Comparison of ENCODE assay signal across 1 cellular context in the genomic region with DNA sequence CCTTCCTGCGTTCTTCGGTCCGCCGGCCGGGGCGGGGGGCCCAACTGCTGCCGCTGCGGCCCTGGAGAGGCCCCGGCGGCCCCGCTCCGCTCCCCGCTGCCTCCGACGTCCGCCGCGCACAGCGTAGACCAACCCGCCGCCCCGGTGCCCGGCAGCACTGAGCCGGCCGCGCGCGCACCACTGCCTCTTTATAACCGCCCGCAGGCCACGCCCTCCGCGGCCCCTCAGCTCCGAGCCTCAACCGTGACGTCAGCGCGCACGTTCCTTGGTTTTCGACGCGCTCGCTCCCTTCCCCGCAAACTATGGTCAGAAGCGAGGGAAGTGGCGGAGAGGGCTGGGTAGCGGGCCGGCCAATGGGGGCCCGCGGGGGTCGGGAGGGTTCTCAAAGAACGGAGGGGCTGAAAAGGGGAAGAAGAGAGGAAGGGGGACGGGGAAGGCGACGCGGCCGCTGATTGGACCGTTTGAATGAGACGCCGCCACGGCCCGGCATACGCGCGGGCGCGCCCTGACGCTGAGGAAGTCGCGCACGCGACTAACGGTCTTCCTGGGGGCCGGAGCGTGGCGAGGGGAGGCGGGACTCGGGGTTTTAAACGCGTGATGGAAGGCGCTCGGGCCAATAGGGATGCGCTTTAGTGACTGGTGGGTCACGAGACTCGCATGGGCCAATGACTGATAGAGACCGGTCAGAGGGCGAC.
TF ChIP-seq lines count a peak whose summit lies in the region.

A gene (minus strand): TSS at position 164 of the 695 bp plus-strand sequence. CDS start 199 bp downstream, outside the sequence.

TF ChIP-seq in HepG2, 621 proteins besides CTCF, POLR2A, EP300 and RAD21 (continued from another document and continues in another):
- TF ChIP-seq, protein P1, sequence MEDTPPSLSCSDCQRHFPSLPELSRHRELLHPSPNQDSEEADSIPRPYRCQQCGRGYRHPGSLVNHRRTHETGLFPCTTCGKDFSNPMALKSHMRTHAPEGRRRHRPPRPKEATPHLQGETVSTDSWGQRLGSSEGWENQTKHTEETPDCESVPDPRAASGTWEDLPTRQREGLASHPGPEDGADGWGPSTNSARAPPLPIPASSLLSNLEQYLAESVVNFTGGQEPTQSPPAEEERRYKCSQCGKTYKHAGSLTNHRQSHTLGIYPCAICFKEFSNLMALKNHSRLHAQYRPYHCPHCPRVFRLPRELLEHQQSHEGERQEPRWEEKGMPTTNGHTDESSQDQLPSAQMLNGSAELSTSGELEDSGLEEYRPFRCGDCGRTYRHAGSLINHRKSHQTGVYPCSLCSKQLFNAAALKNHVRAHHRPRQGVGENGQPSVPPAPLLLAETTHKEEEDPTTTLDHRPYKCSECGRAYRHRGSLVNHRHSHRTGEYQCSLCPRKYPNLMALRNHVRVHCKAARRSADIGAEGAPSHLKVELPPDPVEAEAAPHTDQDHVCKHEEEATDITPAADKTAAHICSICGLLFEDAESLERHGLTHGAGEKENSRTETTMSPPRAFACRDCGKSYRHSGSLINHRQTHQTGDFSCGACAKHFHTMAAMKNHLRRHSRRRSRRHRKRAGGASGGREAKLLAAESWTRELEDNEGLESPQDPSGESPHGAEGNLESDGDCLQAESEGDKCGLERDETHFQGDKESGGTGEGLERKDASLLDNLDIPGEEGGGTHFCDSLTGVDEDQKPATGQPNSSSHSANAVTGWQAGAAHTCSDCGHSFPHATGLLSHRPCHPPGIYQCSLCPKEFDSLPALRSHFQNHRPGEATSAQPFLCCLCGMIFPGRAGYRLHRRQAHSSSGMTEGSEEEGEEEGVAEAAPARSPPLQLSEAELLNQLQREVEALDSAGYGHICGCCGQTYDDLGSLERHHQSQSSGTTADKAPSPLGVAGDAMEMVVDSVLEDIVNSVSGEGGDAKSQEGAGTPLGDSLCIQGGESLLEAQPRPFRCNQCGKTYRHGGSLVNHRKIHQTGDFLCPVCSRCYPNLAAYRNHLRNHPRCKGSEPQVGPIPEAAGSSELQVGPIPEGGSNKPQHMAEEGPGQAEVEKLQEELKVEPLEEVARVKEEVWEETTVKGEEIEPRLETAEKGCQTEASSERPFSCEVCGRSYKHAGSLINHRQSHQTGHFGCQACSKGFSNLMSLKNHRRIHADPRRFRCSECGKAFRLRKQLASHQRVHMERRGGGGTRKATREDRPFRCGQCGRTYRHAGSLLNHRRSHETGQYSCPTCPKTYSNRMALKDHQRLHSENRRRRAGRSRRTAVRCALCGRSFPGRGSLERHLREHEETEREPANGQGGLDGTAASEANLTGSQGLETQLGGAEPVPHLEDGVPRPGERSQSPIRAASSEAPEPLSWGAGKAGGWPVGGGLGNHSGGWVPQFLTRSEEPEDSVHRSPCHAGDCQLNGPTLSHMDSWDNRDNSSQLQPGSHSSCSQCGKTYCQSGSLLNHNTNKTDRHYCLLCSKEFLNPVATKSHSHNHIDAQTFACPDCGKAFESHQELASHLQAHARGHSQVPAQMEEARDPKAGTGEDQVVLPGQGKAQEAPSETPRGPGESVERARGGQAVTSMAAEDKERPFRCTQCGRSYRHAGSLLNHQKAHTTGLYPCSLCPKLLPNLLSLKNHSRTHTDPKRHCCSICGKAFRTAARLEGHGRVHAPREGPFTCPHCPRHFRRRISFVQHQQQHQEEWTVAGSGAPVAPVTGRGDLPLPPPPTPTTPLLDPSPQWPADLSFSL (CRISPR knock-in tag; IDR thresholded peaks at IDR 0.05) = no peak
- TF ChIP-seq HNRNPH1 (optimal IDR thresholded peaks at IDR 0.05; ENCODE audit: low read depth, low read length) (no peak), ZNF841 (CRISPR knock-in tag; IDR thresholded peaks at IDR 0.05; ENCODE audit: borderline replicate concordance) (0 out of 2 replicates have a peak, but pooled peaks have one; percentile 49), ZNF782 (CRISPR knock-in tag; IDR thresholded peaks at IDR 0.05; ENCODE audit: borderline replicate concordance) (peak; percentile 71; the same call in 1 of the 2 replicates), ZFAT (CRISPR knock-in tag; conservative IDR thresholded peaks at IDR 0.05) (no peak), ZNF550 (CRISPR knock-in tag; IDR thresholded peaks at IDR 0.05; ENCODE audit: borderline replicate concordance) (no peak), NFATC3 (CRISPR knock-in tag; IDR thresholded peaks at IDR 0.05) (no peak), JUND (CRISPR knock-in tag; IDR thresholded peaks at IDR 0.05) (peak; percentile 52; the same call in 1 of the 2 replicates), FOXK2 (IDR thresholded peaks at IDR 0.05) (no peak), RAD51 (IDR thresholded peaks at IDR 0.05; ENCODE audit: borderline replicate concordance) (peak; percentile 36; the same call in 1 of the 2 replicates), ZNF234 (CRISPR knock-in tag; conservative IDR thresholded peaks at IDR 0.05) (peak; percentile 43; the same call in 1 of the 2 replicates), SRY (CRISPR knock-in tag; IDR thresholded peaks at IDR 0.05) (peak; percentile 37; the same call in 1 of the 2 replicates), BORCS8-MEF2B (CRISPR knock-in tag; IDR thresholded peaks at IDR 0.05) (peak; percentile 69), DNMT3B (CRISPR knock-in tag; conservative IDR thresholded peaks at IDR 0.05) (no peak), SPEN (CRISPR knock-in tag; IDR thresholded peaks at IDR 0.05; ENCODE audit: low read depth) (no peak; the same call in none of the 2 replicates), YEATS4 (CRISPR knock-in tag; IDR thresholded peaks at IDR 0.05; ENCODE audit: borderline replicate concordance) (peak; percentile 47; the same call in 1 of the 2 replicates), JDP2 (CRISPR knock-in tag; IDR thresholded peaks at IDR 0.05; ENCODE audit: borderline replicate concordance) (no peak), ZNF766 (CRISPR knock-in tag; IDR thresholded peaks at IDR 0.05; ENCODE audit: borderline replicate concordance) (no peak)
- TF ChIP-seq, protein P2, sequence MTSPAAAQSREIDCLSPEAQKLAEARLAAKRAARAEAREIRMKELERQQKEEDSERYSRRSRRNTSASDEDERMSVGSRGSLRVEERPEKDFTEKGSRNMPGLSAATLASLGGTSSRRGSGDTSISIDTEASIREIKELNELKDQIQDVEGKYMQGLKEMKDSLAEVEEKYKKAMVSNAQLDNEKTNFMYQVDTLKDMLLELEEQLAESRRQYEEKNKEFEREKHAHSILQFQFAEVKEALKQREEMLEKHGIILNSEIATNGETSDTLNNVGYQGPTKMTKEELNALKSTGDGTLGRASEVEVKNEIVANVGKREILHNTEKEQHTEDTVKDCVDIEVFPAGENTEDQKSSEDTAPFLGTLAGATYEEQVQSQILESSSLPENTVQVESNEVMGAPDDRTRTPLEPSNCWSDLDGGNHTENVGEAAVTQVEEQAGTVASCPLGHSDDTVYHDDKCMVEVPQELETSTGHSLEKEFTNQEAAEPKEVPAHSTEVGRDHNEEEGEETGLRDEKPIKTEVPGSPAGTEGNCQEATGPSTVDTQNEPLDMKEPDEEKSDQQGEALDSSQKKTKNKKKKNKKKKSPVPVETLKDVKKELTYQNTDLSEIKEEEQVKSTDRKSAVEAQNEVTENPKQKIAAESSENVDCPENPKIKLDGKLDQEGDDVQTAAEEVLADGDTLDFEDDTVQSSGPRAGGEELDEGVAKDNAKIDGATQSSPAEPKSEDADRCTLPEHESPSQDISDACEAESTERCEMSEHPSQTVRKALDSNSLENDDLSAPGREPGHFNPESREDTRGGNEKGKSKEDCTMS (CRISPR knock-in tag; conservative IDR thresholded peaks at IDR 0.05) = no peak
- TF ChIP-seq, protein P3, sequence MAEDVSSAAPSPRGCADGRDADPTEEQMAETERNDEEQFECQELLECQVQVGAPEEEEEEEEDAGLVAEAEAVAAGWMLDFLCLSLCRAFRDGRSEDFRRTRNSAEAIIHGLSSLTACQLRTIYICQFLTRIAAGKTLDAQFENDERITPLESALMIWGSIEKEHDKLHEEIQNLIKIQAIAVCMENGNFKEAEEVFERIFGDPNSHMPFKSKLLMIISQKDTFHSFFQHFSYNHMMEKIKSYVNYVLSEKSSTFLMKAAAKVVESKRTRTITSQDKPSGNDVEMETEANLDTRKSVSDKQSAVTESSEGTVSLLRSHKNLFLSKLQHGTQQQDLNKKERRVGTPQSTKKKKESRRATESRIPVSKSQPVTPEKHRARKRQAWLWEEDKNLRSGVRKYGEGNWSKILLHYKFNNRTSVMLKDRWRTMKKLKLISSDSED (CRISPR knock-in tag; IDR thresholded peaks at IDR 0.05) = no peak
- TF ChIP-seq, protein P4, sequence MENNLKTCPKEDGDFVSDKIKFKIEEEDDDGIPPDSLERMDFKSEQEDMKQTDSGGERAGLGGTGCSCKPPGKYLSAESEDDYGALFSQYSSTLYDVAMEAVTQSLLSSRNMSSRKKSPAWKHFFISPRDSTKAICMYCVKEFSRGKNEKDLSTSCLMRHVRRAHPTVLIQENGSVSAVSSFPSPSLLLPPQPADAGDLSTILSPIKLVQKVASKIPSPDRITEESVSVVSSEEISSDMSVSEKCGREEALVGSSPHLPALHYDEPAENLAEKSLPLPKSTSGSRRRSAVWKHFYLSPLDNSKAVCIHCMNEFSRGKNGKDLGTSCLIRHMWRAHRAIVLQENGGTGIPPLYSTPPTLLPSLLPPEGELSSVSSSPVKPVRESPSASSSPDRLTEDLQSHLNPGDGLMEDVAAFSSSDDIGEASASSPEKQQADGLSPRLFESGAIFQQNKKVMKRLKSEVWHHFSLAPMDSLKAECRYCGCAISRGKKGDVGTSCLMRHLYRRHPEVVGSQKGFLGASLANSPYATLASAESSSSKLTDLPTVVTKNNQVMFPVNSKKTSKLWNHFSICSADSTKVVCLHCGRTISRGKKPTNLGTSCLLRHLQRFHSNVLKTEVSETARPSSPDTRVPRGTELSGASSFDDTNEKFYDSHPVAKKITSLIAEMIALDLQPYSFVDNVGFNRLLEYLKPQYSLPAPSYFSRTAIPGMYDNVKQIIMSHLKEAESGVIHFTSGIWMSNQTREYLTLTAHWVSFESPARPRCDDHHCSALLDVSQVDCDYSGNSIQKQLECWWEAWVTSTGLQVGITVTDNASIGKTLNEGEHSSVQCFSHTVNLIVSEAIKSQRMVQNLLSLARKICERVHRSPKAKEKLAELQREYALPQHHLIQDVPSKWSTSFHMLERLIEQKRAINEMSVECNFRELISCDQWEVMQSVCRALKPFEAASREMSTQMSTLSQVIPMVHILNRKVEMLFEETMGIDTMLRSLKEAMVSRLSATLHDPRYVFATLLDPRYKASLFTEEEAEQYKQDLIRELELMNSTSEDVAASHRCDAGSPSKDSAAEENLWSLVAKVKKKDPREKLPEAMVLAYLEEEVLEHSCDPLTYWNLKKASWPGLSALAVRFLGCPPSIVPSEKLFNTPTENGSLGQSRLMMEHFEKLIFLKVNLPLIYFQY (CRISPR knock-in tag; IDR thresholded peaks at IDR 0.05; ENCODE audit: borderline replicate concordance) = no peak
- TF ChIP-seq, protein P5, sequence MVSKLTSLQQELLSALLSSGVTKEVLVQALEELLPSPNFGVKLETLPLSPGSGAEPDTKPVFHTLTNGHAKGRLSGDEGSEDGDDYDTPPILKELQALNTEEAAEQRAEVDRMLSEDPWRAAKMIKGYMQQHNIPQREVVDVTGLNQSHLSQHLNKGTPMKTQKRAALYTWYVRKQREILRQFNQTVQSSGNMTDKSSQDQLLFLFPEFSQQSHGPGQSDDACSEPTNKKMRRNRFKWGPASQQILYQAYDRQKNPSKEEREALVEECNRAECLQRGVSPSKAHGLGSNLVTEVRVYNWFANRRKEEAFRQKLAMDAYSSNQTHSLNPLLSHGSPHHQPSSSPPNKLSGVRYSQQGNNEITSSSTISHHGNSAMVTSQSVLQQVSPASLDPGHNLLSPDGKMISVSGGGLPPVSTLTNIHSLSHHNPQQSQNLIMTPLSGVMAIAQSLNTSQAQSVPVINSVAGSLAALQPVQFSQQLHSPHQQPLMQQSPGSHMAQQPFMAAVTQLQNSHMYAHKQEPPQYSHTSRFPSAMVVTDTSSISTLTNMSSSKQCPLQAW (CRISPR knock-in tag; IDR thresholded peaks at IDR 0.05) = peak; percentile 63; the same call in 1 of the 2 replicates
- TF ChIP-seq, protein P6, sequence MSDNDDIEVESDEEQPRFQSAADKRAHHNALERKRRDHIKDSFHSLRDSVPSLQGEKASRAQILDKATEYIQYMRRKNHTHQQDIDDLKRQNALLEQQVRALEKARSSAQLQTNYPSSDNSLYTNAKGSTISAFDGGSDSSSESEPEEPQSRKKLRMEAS (IDR thresholded peaks at IDR 0.05) = peak; percentile 96
- TF ChIP-seq, protein P7, sequence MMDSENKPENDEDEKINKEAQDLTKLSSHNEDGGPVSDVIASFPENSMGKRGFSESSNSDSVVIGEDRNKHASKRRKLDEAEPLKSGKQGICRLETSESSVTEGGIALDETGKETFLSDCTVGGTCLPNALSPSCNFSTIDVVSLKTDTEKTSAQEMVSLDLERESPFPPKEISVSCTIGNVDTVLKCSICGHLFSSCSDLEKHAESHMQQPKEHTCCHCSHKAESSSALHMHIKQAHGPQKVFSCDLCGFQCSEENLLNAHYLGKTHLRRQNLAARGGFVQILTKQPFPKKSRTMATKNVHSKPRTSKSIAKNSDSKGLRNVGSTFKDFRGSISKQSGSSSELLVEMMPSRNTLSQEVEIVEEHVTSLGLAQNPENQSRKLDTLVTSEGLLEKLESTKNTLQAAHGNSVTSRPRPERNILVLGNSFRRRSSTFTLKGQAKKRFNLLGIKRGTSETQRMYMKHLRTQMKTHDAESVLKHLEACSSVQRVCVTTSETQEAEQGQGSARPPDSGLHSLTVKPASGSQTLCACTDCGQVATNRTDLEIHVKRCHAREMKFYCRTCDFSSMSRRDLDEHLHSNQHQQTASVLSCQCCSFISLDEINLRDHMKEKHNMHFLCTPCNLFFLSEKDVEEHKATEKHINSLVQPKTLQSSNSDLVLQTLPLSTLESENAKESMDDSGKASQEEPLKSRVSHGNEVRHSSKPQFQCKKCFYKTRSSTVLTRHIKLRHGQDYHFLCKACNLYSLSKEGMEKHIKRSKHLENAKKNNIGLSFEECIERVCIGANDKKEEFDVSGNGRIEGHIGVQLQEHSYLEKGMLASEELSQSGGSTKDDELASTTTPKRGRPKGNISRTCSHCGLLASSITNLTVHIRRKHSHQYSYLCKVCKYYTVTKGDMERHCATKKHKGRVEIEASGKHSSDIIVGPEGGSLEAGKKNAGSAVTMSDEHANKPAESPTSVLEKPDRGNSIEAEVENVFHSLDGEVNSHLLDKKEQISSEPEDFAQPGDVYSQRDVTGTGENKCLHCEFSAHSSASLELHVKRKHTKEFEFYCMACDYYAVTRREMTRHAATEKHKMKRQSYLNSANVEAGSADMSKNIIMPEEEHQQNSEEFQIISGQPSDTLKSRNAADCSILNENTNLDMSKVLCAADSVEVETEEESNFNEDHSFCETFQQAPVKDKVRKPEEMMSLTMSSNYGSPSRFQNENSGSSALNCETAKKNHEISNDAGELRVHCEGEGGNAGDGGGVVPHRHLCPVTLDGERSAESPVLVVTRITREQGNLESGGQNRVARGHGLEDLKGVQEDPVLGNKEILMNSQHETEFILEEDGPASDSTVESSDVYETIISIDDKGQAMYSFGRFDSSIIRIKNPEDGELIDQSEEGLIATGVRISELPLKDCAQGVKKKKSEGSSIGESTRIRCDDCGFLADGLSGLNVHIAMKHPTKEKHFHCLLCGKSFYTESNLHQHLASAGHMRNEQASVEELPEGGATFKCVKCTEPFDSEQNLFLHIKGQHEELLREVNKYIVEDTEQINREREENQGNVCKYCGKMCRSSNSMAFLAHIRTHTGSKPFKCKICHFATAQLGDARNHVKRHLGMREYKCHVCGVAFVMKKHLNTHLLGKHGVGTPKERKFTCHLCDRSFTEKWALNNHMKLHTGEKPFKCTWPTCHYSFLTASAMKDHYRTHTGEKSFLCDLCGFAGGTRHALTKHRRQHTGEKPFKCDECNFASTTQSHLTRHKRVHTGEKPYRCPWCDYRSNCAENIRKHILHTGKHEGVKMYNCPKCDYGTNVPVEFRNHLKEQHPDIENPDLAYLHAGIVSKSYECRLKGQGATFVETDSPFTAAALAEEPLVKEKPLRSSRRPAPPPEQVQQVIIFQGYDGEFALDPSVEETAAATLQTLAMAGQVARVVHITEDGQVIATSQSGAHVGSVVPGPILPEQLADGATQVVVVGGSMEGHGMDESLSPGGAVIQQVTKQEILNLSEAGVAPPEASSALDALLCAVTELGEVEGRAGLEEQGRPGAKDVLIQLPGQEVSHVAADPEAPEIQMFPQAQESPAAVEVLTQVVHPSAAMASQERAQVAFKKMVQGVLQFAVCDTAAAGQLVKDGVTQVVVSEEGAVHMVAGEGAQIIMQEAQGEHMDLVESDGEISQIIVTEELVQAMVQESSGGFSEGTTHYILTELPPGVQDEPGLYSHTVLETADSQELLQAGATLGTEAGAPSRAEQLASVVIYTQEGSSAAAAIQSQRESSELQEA (CRISPR knock-in tag; IDR thresholded peaks at IDR 0.05; ENCODE audit: not compliant biosample characterization) = no peak
